ENCODE assay signal across 1 cellular context in the genomic region with DNA sequence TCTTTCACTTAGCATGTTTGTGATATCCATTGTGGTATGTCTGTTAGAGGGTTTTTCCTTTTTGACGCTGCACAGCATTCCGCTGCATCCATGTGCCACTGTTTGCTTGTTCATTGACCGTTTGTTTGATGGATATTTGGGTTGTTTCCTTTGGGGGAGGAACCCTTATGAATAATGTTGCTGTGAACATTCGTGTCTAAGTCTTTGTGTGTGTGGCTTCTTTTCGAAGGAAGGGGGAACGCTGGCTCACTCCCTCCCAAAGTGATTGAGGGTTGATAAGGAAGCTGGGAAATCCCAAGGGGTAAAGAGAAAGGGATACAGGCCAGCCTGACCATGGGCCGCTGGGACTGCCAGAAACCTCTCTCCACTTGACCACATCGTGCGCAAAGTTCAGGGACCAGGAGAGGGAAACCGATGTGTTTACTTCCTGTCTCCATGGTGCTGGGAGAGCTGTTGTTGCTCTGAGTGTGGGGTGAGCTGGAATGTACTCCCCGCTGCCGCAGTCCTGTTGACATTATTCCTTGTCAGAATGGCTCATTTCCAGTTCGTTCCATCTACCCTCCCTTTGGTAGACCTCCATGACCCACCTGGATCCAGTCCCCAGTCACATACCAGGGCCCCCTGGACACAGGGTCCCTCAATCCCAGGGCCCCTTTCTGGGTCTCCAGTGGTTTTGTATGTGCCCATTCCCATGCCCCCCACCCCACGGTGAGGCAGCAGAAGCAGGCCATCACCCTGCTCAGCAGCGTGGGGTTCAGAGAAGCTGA.
TF ChIP-seq lines count a peak whose summit lies in the region.

No MANE protein-coding gene starts in this region.

TF ChIP-seq in HepG2, 621 proteins besides CTCF, POLR2A, EP300 and RAD21 (continued from another document and continues in another):
- TF ChIP-seq, protein P1, sequence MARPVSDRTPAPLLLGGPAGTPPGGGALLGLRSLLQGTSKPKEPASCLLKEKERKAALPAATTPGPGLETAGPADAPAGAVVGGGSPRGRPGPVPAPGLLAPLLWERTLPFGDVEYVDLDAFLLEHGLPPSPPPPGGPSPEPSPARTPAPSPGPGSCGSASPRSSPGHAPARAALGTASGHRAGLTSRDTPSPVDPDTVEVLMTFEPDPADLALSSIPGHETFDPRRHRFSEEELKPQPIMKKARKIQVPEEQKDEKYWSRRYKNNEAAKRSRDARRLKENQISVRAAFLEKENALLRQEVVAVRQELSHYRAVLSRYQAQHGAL (CRISPR knock-in tag; IDR thresholded peaks at IDR 0.05; ENCODE audit: not compliant biosample characterization), result peak; percentile 50
- TF ChIP-seq ZNF431 (CRISPR knock-in tag; IDR thresholded peaks at IDR 0.05; ENCODE audit: borderline replicate concordance, low read depth), result peak; percentile 91
- no peak for TF ChIP-seq CSRNP2 (CRISPR knock-in tag; conservative IDR thresholded peaks at IDR 0.05; ENCODE audit: low read depth)
- TF ChIP-seq AGO2 (optimal IDR thresholded peaks at IDR 0.05; ENCODE audit: low read depth, low read length), result no peak
- no peak for TF ChIP-seq ZNF10 (CRISPR knock-in tag; IDR thresholded peaks at IDR 0.05; ENCODE audit: borderline replicate concordance, low read depth)
- TF ChIP-seq MEF2D (CRISPR knock-in tag; IDR thresholded peaks at IDR 0.05), result peak; percentile 80
- TF ChIP-seq ETV5 (CRISPR knock-in tag; IDR thresholded peaks at IDR 0.05; ENCODE audit: borderline replicate concordance), result peak; percentile 97
- TF ChIP-seq, protein P2, sequence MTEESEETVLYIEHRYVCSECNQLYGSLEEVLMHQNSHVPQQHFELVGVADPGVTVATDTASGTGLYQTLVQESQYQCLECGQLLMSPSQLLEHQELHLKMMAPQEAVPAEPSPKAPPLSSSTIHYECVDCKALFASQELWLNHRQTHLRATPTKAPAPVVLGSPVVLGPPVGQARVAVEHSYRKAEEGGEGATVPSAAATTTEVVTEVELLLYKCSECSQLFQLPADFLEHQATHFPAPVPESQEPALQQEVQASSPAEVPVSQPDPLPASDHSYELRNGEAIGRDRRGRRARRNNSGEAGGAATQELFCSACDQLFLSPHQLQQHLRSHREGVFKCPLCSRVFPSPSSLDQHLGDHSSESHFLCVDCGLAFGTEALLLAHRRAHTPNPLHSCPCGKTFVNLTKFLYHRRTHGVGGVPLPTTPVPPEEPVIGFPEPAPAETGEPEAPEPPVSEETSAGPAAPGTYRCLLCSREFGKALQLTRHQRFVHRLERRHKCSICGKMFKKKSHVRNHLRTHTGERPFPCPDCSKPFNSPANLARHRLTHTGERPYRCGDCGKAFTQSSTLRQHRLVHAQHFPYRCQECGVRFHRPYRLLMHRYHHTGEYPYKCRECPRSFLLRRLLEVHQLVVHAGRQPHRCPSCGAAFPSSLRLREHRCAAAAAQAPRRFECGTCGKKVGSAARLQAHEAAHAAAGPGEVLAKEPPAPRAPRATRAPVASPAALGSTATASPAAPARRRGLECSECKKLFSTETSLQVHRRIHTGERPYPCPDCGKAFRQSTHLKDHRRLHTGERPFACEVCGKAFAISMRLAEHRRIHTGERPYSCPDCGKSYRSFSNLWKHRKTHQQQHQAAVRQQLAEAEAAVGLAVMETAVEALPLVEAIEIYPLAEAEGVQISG (CRISPR knock-in tag; IDR thresholded peaks at IDR 0.05), result peak; percentile 91
- peak; percentile 87; the same call in 1 of the 2 replicates for TF ChIP-seq ZNF430 (CRISPR knock-in tag; IDR thresholded peaks at IDR 0.05)
- TF ChIP-seq IKZF1 (IDR thresholded peaks at IDR 0.05), result no peak
- no peak for TF ChIP-seq NFE2 (CRISPR knock-in tag; IDR thresholded peaks at IDR 0.05)
- TF ChIP-seq KLF12 (CRISPR knock-in tag; IDR thresholded peaks at IDR 0.05; ENCODE audit: borderline replicate concordance), result no peak
- TF ChIP-seq MED13 (CRISPR knock-in tag; IDR thresholded peaks at IDR 0.05), result peak; percentile 88
- 0 out of 2 replicates have a peak, but pooled peaks have one; percentile 72 for TF ChIP-seq EEA1 (CRISPR knock-in tag; IDR thresholded peaks at IDR 0.05; ENCODE audit: borderline replicate concordance)
- no peak for TF ChIP-seq IRX3 (CRISPR knock-in tag; IDR thresholded peaks at IDR 0.05; ENCODE audit: borderline replicate concordance, low read depth)
- peak; percentile 95 for TF ChIP-seq ZNF792 (CRISPR knock-in tag; IDR thresholded peaks at IDR 0.05)
- TF ChIP-seq PATZ1 (CRISPR knock-in tag; IDR thresholded peaks at IDR 0.05), result peak; percentile 97
- TF ChIP-seq SIX1 (CRISPR knock-in tag; IDR thresholded peaks at IDR 0.05; ENCODE audit: borderline replicate concordance), result peak; percentile 60; the same call in 1 of the 2 replicates
- peak; percentile 94 for TF ChIP-seq ARID2 (CRISPR knock-in tag; IDR thresholded peaks at IDR 0.05; ENCODE audit: borderline replicate concordance)
- 0 out of 2 replicates have a peak, but pooled peaks have one; percentile 68 for TF ChIP-seq ZNF256 (CRISPR knock-in tag; conservative IDR thresholded peaks at IDR 0.05)
- TF ChIP-seq PAF1 (CRISPR knock-in tag; IDR thresholded peaks at IDR 0.05), result no peak
- no peak for TF ChIP-seq ZNF570 (CRISPR knock-in tag; IDR thresholded peaks at IDR 0.05; ENCODE audit: borderline replicate concordance)
- no peak; the same call in 1 of the 2 replicates for TF ChIP-seq ZNF354B (CRISPR knock-in tag; IDR thresholded peaks at IDR 0.05)
- TF ChIP-seq ZNF235 (CRISPR knock-in tag; IDR thresholded peaks at IDR 0.05; ENCODE audit: borderline replicate concordance), result no peak
- peak; percentile 97 for TF ChIP-seq ZNF747 (CRISPR knock-in tag; IDR thresholded peaks at IDR 0.05; ENCODE audit: borderline replicate concordance)
- TF ChIP-seq ZC3H4 (CRISPR knock-in tag; IDR thresholded peaks at IDR 0.05; ENCODE audit: borderline replicate concordance), result no peak
- no peak for TF ChIP-seq KMT2A (CRISPR knock-in tag; IDR thresholded peaks at IDR 0.05)
- TF ChIP-seq NFYB (CRISPR knock-in tag; IDR thresholded peaks at IDR 0.05), result no peak
- TF ChIP-seq RFXAP (CRISPR knock-in tag; IDR thresholded peaks at IDR 0.05; ENCODE audit: borderline replicate concordance), result peak; percentile 89; the same call in 1 of the 2 replicates
- TF ChIP-seq ZNF850 (CRISPR knock-in tag; conservative IDR thresholded peaks at IDR 0.05), result no peak
- peak; percentile 81; the same call in 1 of the 2 replicates for TF ChIP-seq SALL2 (CRISPR knock-in tag; IDR thresholded peaks at IDR 0.05)
- peak; percentile 92; the same call in 1 of the 2 replicates for TF ChIP-seq ZNF124 (CRISPR knock-in tag; IDR thresholded peaks at IDR 0.05)
- TF ChIP-seq FLYWCH1 (CRISPR knock-in tag; IDR thresholded peaks at IDR 0.05), result peak; percentile 31; the same call in 1 of the 2 replicates
- no peak for TF ChIP-seq SP140L (CRISPR knock-in tag; IDR thresholded peaks at IDR 0.05; ENCODE audit: borderline replicate concordance)
- TF ChIP-seq, protein P3, sequence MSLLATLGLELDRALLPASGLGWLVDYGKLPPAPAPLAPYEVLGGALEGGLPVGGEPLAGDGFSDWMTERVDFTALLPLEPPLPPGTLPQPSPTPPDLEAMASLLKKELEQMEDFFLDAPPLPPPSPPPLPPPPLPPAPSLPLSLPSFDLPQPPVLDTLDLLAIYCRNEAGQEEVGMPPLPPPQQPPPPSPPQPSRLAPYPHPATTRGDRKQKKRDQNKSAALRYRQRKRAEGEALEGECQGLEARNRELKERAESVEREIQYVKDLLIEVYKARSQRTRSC (CRISPR knock-in tag; IDR thresholded peaks at IDR 0.05; ENCODE audit: low read depth), result no peak
- TF ChIP-seq DPF2 (CRISPR knock-in tag; IDR thresholded peaks at IDR 0.05; ENCODE audit: borderline replicate concordance, low read depth), result peak; percentile 91
- TF ChIP-seq PAWR (CRISPR knock-in tag; IDR thresholded peaks at IDR 0.05; ENCODE audit: borderline replicate concordance), result no peak
- TF ChIP-seq MAFK (conservative IDR thresholded peaks at IDR 0.05 in 1 of 2, IDR thresholded peaks at IDR 0.05 in 1 of 2; ENCODE audit: low read length in 2 of 2), result no peak
- peak; percentile 65; the same call in 1 of the 2 replicates for TF ChIP-seq BCL6 (CRISPR knock-in tag; IDR thresholded peaks at IDR 0.05)
- peak; percentile 96 for TF ChIP-seq ZNF12 (CRISPR knock-in tag; IDR thresholded peaks at IDR 0.05)
- TF ChIP-seq TFE3 (CRISPR knock-in tag; IDR thresholded peaks at IDR 0.05), result peak; percentile 58; the same call in 1 of the 2 replicates
- TF ChIP-seq ZNF546 (CRISPR knock-in tag; conservative IDR thresholded peaks at IDR 0.05), result no peak
- peak; percentile 46; the same call in 1 of the 2 replicates for TF ChIP-seq SAFB2 (CRISPR knock-in tag; IDR thresholded peaks at IDR 0.05; ENCODE audit: borderline replicate concordance, low read depth)
- peak; percentile 96 for TF ChIP-seq MEIS2 (CRISPR knock-in tag; IDR thresholded peaks at IDR 0.05)
- TF ChIP-seq HMGA1 (CRISPR knock-in tag; conservative IDR thresholded peaks at IDR 0.05), result no peak
- TF ChIP-seq ZNF432 (CRISPR knock-in tag; IDR thresholded peaks at IDR 0.05; ENCODE audit: borderline replicate concordance), result no peak
- TF ChIP-seq YY1 (IDR thresholded peaks at IDR 0.05; ENCODE audit: insufficient read depth, insufficient replicate concordance, low read depth, low read length), result no peak
- no peak for TF ChIP-seq NFIB (CRISPR knock-in tag; IDR thresholded peaks at IDR 0.05; ENCODE audit: borderline replicate concordance)
- no peak for TF ChIP-seq CEBPB (IDR thresholded peaks at IDR 0.05; ENCODE audit: borderline replicate concordance, low read depth, low read length)
- TF ChIP-seq PHF5A (CRISPR knock-in tag; IDR thresholded peaks at IDR 0.05; ENCODE audit: low read depth, unreplicated experiment), result peak; percentile 96
- TF ChIP-seq ZSCAN30 (CRISPR knock-in tag; IDR thresholded peaks at IDR 0.05), result peak; percentile 89
- no peak for TF ChIP-seq ZNF367 (CRISPR knock-in tag; IDR thresholded peaks at IDR 0.05; ENCODE audit: borderline replicate concordance)
- TF ChIP-seq, protein P4, sequence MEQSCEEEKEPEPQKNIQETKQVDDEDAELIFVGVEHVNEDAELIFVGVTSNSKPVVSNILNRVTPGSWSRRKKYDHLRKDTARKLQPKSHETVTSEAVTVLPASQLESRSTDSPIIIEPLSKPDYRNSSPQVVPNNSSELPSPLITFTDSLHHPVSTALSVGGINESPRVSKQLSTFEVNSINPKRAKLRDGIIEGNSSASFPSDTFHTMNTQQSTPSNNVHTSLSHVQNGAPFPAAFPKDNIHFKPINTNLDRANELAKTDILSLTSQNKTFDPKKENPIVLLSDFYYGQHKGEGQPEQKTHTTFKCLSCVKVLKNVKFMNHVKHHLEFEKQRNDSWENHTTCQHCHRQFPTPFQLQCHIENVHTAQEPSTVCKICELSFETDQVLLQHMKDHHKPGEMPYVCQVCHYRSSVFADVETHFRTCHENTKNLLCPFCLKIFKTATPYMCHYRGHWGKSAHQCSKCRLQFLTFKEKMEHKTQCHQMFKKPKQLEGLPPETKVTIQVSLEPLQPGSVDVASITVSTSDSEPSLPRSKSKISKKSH (CRISPR knock-in tag; IDR thresholded peaks at IDR 0.05; ENCODE audit: borderline replicate concordance), result peak; percentile 31; the same call in 1 of the 2 replicates
- TF ChIP-seq, protein P5, sequence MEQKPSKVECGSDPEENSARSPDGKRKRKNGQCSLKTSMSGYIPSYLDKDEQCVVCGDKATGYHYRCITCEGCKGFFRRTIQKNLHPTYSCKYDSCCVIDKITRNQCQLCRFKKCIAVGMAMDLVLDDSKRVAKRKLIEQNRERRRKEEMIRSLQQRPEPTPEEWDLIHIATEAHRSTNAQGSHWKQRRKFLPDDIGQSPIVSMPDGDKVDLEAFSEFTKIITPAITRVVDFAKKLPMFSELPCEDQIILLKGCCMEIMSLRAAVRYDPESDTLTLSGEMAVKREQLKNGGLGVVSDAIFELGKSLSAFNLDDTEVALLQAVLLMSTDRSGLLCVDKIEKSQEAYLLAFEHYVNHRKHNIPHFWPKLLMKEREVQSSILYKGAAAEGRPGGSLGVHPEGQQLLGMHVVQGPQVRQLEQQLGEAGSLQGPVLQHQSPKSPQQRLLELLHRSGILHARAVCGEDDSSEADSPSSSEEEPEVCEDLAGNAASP (CRISPR knock-in tag; IDR thresholded peaks at IDR 0.05; ENCODE audit: borderline replicate concordance), result peak; percentile 82; the same call in 1 of the 2 replicates
- TF ChIP-seq ARNTL (CRISPR knock-in tag; IDR thresholded peaks at IDR 0.05), result peak; percentile 91
- TF ChIP-seq HIVEP1 (CRISPR knock-in tag; IDR thresholded peaks at IDR 0.05), result peak; percentile 95
- TF ChIP-seq, protein P6, sequence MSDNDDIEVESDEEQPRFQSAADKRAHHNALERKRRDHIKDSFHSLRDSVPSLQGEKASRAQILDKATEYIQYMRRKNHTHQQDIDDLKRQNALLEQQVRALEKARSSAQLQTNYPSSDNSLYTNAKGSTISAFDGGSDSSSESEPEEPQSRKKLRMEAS (IDR thresholded peaks at IDR 0.05), result peak; percentile 91
